ENCODE assay signal across 9 cellular contexts in the genomic region with DNA sequence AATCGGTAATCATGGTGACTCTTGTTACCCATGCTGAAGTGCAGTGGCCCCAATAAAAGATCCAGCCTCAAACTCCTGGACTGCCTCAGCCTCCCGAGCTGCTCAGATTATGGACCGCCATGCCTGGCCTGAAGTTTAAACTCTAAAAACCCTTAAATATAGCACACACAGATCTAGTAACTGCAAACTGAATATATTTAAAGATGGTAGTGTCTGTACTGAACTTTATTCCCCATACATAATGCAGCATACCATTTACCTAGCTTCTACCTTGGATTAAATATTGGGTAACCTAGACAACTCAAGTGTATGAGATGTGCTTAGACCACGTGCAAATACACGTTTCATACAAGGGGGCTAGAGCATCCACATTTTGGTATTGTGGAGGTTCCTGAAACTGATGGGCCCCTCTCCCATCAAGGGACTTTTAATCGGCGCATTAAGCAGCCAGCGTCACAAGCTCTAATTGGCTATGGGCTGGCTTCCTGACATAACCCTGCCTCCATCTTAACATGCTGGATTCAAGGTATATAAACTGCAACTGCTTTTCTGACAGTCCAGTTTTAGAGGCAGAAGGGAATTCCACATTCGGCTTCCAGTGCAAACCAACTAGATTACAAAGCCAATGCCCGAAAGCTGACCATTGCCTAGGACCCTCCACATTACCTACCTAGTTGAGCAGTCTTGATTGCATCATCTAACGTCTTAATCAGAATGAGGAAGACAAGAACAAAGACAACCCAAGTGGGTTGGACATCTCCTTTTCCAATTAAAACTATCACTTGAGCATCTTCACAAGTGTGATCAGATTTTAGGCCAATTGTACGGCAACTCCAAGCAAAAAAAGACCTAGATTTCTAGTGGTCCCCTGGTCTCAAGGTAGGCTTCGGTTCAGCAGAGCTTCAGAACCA. TPM values are rescaled to one million over a fixed set of nuclear protein-coding genes. Genes with fewer than 3 reads are reported as not detected.
A peak's percentile ranks its signal among the peaks of the same experiment; 100 is the strongest.
DNase-seq lines count a peak whose midpoint lies in the region; ATAC-seq and TF ChIP-seq lines count a peak whose summit lies in the region.
"Had no signal": no experiment of that assay in that cellular context is flagged by ENCODE, and none has a peak within 500 bp of the region (broad histone marks: within the 10 kb centered on the region; RNA-seq: fewer than 3 reads in every experiment).

No MANE protein-coding gene starts in this region.

- no peak overlapping the region for H2AFZ ChIP-seq in osteoblast (ENCODE audit: low read length)

- no peak overlapping the region for H3K4me2 ChIP-seq in osteoblast (ENCODE audit: insufficient read depth, low read length)

- TF ChIP-seq POLR2A in erythroblast (IDR thresholded peaks at IDR 0.05; ENCODE audit: low read length) = peak; percentile 54

- POLR2A ChIA-PET in Panc1 (lab: Charles Lee) = interaction anchor here (0.6 to 1.4 kb wide), 6 partner anchors 10 to 295 kb away, joined by 3 read pairs; a partner anchor contains a TSS

- in situ Hi-C loops in Panc1 (cut with HindIII; ENCODE audit: low pct_unique_long_range_greater_than_20kb, low sequenced_read_pairs) = no loop called here

- peaks cover 46% of the 10 kb centered on the region for H3K36me3 ChIP-seq in Panc1 (ENCODE audit: control insufficient read depth, insufficient read depth, low read length)
- H3K36me3 ChIP-seq in osteoblast (ENCODE audit: insufficient read depth, low read length) = peaks cover 61% of the 10 kb centered on the region

- TF ChIP-seq CTCF in 22Rv1 (IDR thresholded peaks at IDR 0.05) = no peak
- TF ChIP-seq CTCF in Panc1 (IDR thresholded peaks at IDR 0.05) = no peak
- TF ChIP-seq CTCF in osteoblast (IDR thresholded peaks at IDR 0.05; ENCODE audit: extremely low read depth, low read depth, low read length) = no peak

- H3K4me3 ChIP-seq in Panc1 (ENCODE audit: low read depth in 2 of 2, low read length in 2 of 2) = no peak overlapping the region
- no peak overlapping the region for H3K4me3 ChIP-seq in osteoblast (ENCODE audit: insufficient read depth, low read length)
- H3K4me3 ChIP-seq: pancreas had no signal

- BruUV-seq in Panc1 (replicated peaks; lab: Mats Ljungman, UMichigan) = no TSS peak

- CTCF ChIA-PET in Panc1 (lab: Charles Lee) = interaction anchor here (1.4 kb wide), 1 partner anchor 10 kb away, joined by 3 read pairs; no protein-coding TSS in a partner anchor

- H3K9me3 ChIP-seq in Panc1 (ENCODE audit: control insufficient read depth, insufficient read depth, low read depth, low read length) = no peaks in the 10 kb centered on the region
- H3K9me3 ChIP-seq in osteoblast (ENCODE audit: low read depth, low read length) = no peaks in the 10 kb centered on the region
- H3K9me3 ChIP-seq: pancreas had no signal

- intact Hi-C loops in Panc1 (cut with micrococcal nuclease; ENCODE audit: unreplicated experiment) = loop anchor here (10.0 kb wide), 2 partner anchors 97 to 177 kb away; no protein-coding TSS in a partner anchor

- H3K79me2 ChIP-seq in osteoblast (ENCODE audit: insufficient read depth, low read length) = peaks cover 6% of the 10 kb centered on the region

- ATAC-seq in Panc1 (peak; percentile 28), GM19395 (IDR thresholded peaks at IDR 0.05; ENCODE audit: unreplicated experiment) (no peak)

- H3K27ac ChIP-seq in 22Rv1 (peak overlapping the region; percentile 55), Panc1 (ENCODE audit: low read length) (peak overlapping the region; percentile 87), osteoblast (ENCODE audit: low read depth, low read length) (no peak overlapping the region)
- H3K27ac ChIP-seq: pancreas had no signal

- H4K20me1 ChIP-seq in osteoblast (ENCODE audit: insufficient read depth, low read length) = peaks cover 47% of the 10 kb centered on the region

- H3K27me3 ChIP-seq in Panc1 (ENCODE audit: control insufficient read depth, insufficient read depth, low read length) = no peaks in the 10 kb centered on the region
- H3K27me3 ChIP-seq in osteoblast (ENCODE audit: insufficient read depth, low read length) = no peaks in the 10 kb centered on the region
- H3K27me3 ChIP-seq: pancreas had no signal

- H3K4me1 ChIP-seq in Panc1 (ENCODE audit: control insufficient read depth, insufficient read depth, low read length) (peaks cover 93% of the 10 kb centered on the region), osteoblast (ENCODE audit: insufficient read depth, low read length) (no peaks in the 10 kb centered on the region)

- DNase-seq in GF-D8 (lab: John Stamatoyannopoulos, UW) = peak; percentile 39
- DNase-seq in Panc1 (ENCODE audit: low read depth, low spot score) = no peak
- DNase-seq in erythroblast (lab: John Stamatoyannopoulos, UW) = no peak
- DNase-seq in osteoblast (ENCODE audit: insufficient read length, low spot score, missing footprints) = no peak
- no peak for DNase-seq in mucosa of gallbladder (ENCODE audit: low spot score)
- DNase-seq in KG1 (lab: John Stamatoyannopoulos, UW) = no peak
- DNase-seq: pancreas had no signal

RNA-seq across cellular contexts. Expression of a gene that starts 12.9 kb away (rescaled TPM):
- total RNA-seq in Panc1 (2021; ENCODE audit: unreplicated experiment) = 819 TPM
- polyA plus RNA-seq in Panc1 (2012; ENCODE audit: insufficient read length) = 815 TPM
- total RNA-seq in osteoblast = 82.9 and 83.1 TPM in 2 replicates
- 344 TPM for total RNA-seq in mucosa of gallbladder

RNA-seq across cellular contexts. Expression of a gene that starts 13.9 kb away (rescaled TPM):
- total RNA-seq in Panc1 (2021; ENCODE audit: unreplicated experiment) (308 TPM), osteoblast (136 and 142 TPM in 2 replicates), mucosa of gallbladder (71.9 TPM)
- polyA plus RNA-seq in Panc1 (2012; ENCODE audit: insufficient read length) = 136 TPM

RNA-seq across cellular contexts. Expression of a gene that starts 35.6 kb away (rescaled TPM):
- total RNA-seq in Panc1 (2021; ENCODE audit: unreplicated experiment) = 78.5 TPM
- polyA plus RNA-seq in Panc1 (2012; ENCODE audit: insufficient read length) = 47.6 TPM
- total RNA-seq in osteoblast = 0.59 and 1.4 TPM in 2 replicates
- 8.7 TPM for total RNA-seq in mucosa of gallbladder
